Comparison of ENCODE assay signal across 8 cellular contexts in genomic region chr4:186191266-186192067, GRCh38. TPM values are rescaled to one million over a fixed set of nuclear protein-coding genes. Genes with fewer than 3 reads are reported as not detected.
A peak's percentile ranks its signal among the peaks of the same experiment; 100 is the strongest.
DNase-seq lines count a peak whose midpoint lies in the region; ATAC-seq and TF ChIP-seq lines count a peak whose summit lies in the region.

Gene CYP4V2 (plus strand): TSS chr4:186191567. CDS start chr4:186191824, 257 bp downstream.

- no peaks in the 10 kb centered on the region for H3K9me3 Mint-ChIP-seq in endothelial cell (ENCODE audit: unreplicated experiment)

- peaks cover 8% of the 10 kb centered on the region for H3K4me1 Mint-ChIP-seq in endothelial cell (ENCODE audit: unreplicated experiment)

- no peak; the same call in 1 of the 2 replicates for TF ChIP-seq CTCF in BE2C (IDR thresholded peaks at IDR 0.05; ENCODE audit: low read depth, low read length)
- TF ChIP-seq CTCF in endothelial cell (IDR thresholded peaks at IDR 0.05; ENCODE audit: unreplicated experiment) = no peak

- DNase-seq in BE2C (peak; percentile 63), NOMO-1 (lab: John Stamatoyannopoulos, UW; ENCODE audit: unreplicated experiment in 2 of 2) (peak; percentile 82 to 89), endothelial cell (ENCODE audit: low spot score) (peak; percentile 76), midbrain (lab: John Stamatoyannopoulos, UW) (peak; percentile 92)
- DNase-seq in activated CD8-positive, alpha-beta memory T cell treated with anti-CD3 and anti-CD28 coated beads, Interleukin-2, amount 50 U/mL, for 1 hour (ENCODE audit: extremely low read depth) = peak; percentile 37
- DNase-seq in stimulated activated CD8-positive, alpha-beta memory T cell treated with anti-CD3 and anti-CD28 coated beads, Interleukin-2, amount 100 ng/mL, for 48 hours (ENCODE audit: low read depth in 2 of 2) = peak; percentile 74 to 78

- H3K9me3 ChIP-seq in BE2C = no peaks in the 10 kb centered on the region

- H3K27ac Mint-ChIP-seq in endothelial cell (ENCODE audit: unreplicated experiment) = peak within 1 kb of the TSS; percentile 84

- peaks cover 4% of the 10 kb centered on the region for H3K36me3 Mint-ChIP-seq in endothelial cell (ENCODE audit: low read depth, unreplicated experiment)

- ATAC-seq in GM18873 (IDR thresholded peaks at IDR 0.05; ENCODE audit: low FRiP score, unreplicated experiment) = peak; percentile 80
- ATAC-seq in HG03108 (IDR thresholded peaks at IDR 0.05; ENCODE audit: unreplicated experiment) = peak; percentile 84

- peak within 1 kb of the TSS; percentile 95 for H3K4me3 Mint-ChIP-seq in endothelial cell (ENCODE audit: unreplicated experiment)

- H3K27me3 Mint-ChIP-seq in endothelial cell (ENCODE audit: unreplicated experiment) = peaks cover 8% of the 10 kb centered on the region

- H3K4me3 ChIP-seq in BE2C (ENCODE audit: low read depth, low read length) = peak within 1 kb of the TSS; percentile 83

- H3K27me3 ChIP-seq in BE2C = peaks cover 48% of the 10 kb centered on the region

- no peaks in the 10 kb centered on the region for H3K4me1 ChIP-seq in BE2C

- H3K36me3 ChIP-seq in BE2C = no peaks in the 10 kb centered on the region

RNA-seq across cellular contexts. Expression of gene CYP4V2, which starts in this region (rescaled TPM):
- polyA plus RNA-seq in BE2C (2012; ENCODE audit: insufficient read depth, insufficient read length, low read depth) = 1.3 TPM
- 4.5 TPM for total RNA-seq in endothelial cell (ENCODE audit: unreplicated experiment)

Comparison
In these comparisons a context has a peak if more than half of its experiments do, and no peak if none do; other contexts are left out.
1. Peak in every context shown above with its lines: DNase-seq, ATAC-seq and H3K4me3 ChIP-seq.
2. DNase-seq: peak in every context shown above with its lines; median percentile 92 in midbrain; 86 in NOMO-1; 76 in endothelial cell; 76 in stimulated activated CD8-positive, alpha-beta memory T cell treated with anti-CD3 and anti-CD28 coated beads, Interleukin-2, amount 100 ng/mL, for 48 hours; 63 in BE2C; 37 in activated CD8-positive, alpha-beta memory T cell treated with anti-CD3 and anti-CD28 coated beads, Interleukin-2, amount 50 U/mL, for 1 hour.